Comparison of ENCODE assay signal across 8 cellular contexts in the genomic region with DNA sequence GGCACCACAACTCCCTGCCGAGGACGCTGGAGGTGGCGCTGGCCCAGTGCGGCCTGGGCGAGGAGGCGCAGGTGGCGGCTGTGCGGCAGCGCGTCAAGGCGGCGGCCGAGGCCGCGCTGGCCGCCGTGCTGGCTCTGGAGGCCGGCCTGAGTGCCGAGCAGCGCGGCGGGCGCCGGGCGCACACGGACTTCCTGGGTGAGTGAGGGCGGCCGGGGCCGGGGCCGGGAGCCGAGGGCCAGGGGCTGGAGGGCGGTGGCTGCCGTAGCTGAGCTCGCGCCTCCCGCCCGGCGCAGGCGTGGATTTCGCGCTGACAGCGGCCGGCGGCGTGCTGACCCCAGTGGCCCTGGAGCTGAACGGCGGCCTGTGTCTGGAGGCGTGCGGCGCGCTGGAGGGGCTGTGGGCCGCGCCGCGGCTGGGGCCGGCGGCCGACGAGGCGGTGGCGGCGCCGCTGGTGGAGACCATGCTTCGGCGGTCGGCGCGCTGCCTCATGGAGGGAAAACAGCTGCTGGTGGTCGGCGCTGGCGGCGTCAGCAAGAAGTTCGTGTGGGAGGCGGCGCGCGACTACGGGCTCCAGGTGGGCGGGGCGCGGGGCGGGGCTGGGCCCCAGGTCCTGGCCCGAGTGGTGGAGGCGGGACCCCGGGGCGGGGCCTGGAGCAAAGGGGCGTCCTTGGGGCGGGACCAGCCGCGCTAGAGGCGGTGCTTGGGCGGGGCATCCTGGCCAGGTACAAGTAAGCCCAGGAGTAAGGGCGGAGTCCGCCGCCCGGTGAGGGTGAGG. TPM values are rescaled to one million over a fixed set of nuclear protein-coding genes. Genes with fewer than 3 reads are reported as not detected.
DNase-seq lines count a peak whose midpoint lies in the region; ATAC-seq and TF ChIP-seq lines count a peak whose summit lies in the region.

No MANE protein-coding gene starts in this region.

- ATAC-seq in GM18907 (IDR thresholded peaks at IDR 0.05; ENCODE audit: unreplicated experiment) (peak; percentile 77), HG03175 (IDR thresholded peaks at IDR 0.05; ENCODE audit: unreplicated experiment) (peak; percentile 86), activated B cell treated with CpG ODN at 0.5 μM for 24 hours (ENCODE audit: low read depth) (peak; percentile 85)

- CTCF ChIA-PET in activated B cell treated with CpG ODN at 0.5 μM for 24 hours (lab: Charles Lee): interaction anchor here (1.0 to 5.0 kb wide), 3 partner anchors 9 to 18 kb away, joined by 3 to 53 read pairs (median 3); partner anchors contain the start of genes PPP1CA and TBC1D10C

- TF ChIP-seq CTCF in activated B cell treated with CpG ODN at 0.5 μM for 24 hours (IDR thresholded peaks at IDR 0.05) (no peak), cardiac fibroblast (IDR thresholded peaks at IDR 0.05; ENCODE audit: low read depth, low read length) (no peak)

- POLR2A ChIA-PET in activated B cell treated with CpG ODN at 0.5 μM for 24 hours (lab: Charles Lee): interaction anchor here (0.6 to 13.9 kb wide), 18 partner anchors 9 to 193 kb away, joined by 3 to 404 read pairs (median 12); partner anchors contain the start of genes CORO1B, POLD4, PPP1CA and PTPRCAP

- peak overlapping the region; percentile 21 to 49 for H3K4me3 ChIP-seq in cardiac fibroblast (replicated peaks in 1 of 2; ENCODE audit: low read depth in 2 of 2, low read length in 2 of 2)

- H3K4me3 Mint-ChIP-seq in activated B cell treated with CpG ODN at 0.5 μM for 24 hours: peak overlapping the region; percentile 79

- H3K27me3 Mint-ChIP-seq in activated B cell treated with CpG ODN at 0.5 μM for 24 hours: no peaks in the 10 kb centered on the region

- no peaks in the 10 kb centered on the region for H3K36me3 Mint-ChIP-seq in activated B cell treated with CpG ODN at 0.5 μM for 24 hours (ENCODE audit: low read depth)

- intact Hi-C loops in activated B cell treated with CpG ODN at 0.5 μM for 24 hours (cut with micrococcal nuclease): loop anchor here (1.0 to 2.0 kb wide), 3 partner anchors 16 to 43 kb away; partner anchors contain the start of gene PTPRCAP

- peak overlapping the region; percentile 83 for H3K27ac Mint-ChIP-seq in activated B cell treated with CpG ODN at 0.5 μM for 24 hours

- in situ Hi-C loops in ACHN (cut with HindIII; ENCODE audit: low pct_ligation_motif_present, low pct_unique_long_range_greater_than_20kb, low sequenced_read_pairs): no loop called here

- H3K4me1 Mint-ChIP-seq in activated B cell treated with CpG ODN at 0.5 μM for 24 hours: peaks cover 52% of the 10 kb centered on the region

- H3K9me3 Mint-ChIP-seq in activated B cell treated with CpG ODN at 0.5 μM for 24 hours: no peaks in the 10 kb centered on the region

- DNase-seq in ACHN (peak; percentile 85), NCI-H226 (peak; percentile 78), activated B cell treated with CpG ODN at 0.5 μM for 24 hours (peak; percentile 98), cardiac fibroblast (ENCODE audit: low read depth in 2 of 2) (peak; percentile 88 to 94), islet precursor cell (peak; percentile 99)
- DNase-seq in stimulated activated CD4-positive, alpha-beta T cell treated with anti-CD3 and anti-CD28 coated beads, Interleukin-12 subunit alpha, Interleukin-12 subunit beta, amount 100 ng/mL, for 4 hours: peak; percentile 100

RNA-seq across cellular contexts. Expression of gene CARNS1, which starts 5.4 kb away (rescaled TPM):
- 5.7 and 6.3 TPM in 2 replicates for total RNA-seq in activated B cell treated with CpG ODN at 0.5 μM for 24 hours

RNA-seq across cellular contexts. Expression of gene RPS6KB2, which starts 7.5 kb away (rescaled TPM):
- total RNA-seq in activated B cell treated with CpG ODN at 0.5 μM for 24 hours: 66.9 and 74.5 TPM in 2 replicates

RNA-seq across cellular contexts. Expression of gene PTPRCAP, which starts 16.6 kb away (rescaled TPM):
- total RNA-seq in activated B cell treated with CpG ODN at 0.5 μM for 24 hours: 328 and 347 TPM in 2 replicates

RNA-seq across cellular contexts. Expression of gene TBC1D10C, which starts 16.9 kb away (rescaled TPM):
- total RNA-seq in activated B cell treated with CpG ODN at 0.5 μM for 24 hours: 158 and 163 TPM in 2 replicates

RNA-seq across cellular contexts. Expression of gene PPP1CA, which starts 19.2 kb away (rescaled TPM):
- 349 and 354 TPM in 2 replicates for total RNA-seq in activated B cell treated with CpG ODN at 0.5 μM for 24 hours

Comparison
In these comparisons a context has a peak if more than half of its experiments do, and no peak if none do; other contexts are left out.
1. Peak in every context shown above with its lines: DNase-seq, ATAC-seq and H3K4me3 ChIP-seq.